ENCODE assay signal across 1 cellular context in the genomic region with DNA sequence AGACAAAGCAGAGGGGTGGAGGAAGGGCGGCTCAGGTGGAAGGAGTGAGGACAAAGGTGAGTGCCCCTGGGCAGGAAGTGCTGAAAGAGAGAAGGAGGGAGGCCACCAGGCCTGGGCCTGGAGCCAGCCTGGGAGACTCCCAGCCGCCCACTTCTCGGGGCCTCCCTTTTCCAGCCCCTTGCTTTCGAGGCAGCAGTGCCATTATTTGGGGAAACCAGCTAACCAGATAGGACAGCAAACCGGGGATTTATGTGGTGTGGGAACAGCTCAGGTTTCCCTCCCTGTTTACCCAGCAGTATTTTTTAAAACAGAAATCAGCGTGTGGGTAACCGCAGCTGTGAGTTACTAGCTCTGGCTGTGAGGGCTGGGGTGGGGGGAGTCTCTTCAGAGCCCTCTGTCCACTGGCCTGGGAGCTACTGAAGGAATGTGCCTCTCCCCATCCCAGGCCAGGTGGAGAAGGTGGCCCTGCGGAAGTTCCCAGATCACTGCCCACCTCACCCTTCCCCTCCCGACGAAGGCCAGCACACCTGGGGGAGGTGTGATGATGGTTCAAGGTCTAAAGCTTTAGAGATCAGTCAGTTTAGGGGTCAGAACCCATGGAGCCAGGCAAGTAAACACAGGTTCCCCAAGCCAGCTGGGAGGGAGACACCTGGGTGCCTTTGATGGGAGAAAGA.
TF ChIP-seq lines count a peak whose summit lies in the region.

No MANE protein-coding gene starts in this region.

TF ChIP-seq in HEK293, 187 proteins besides CTCF, POLR2A, EP300 and RAD21 (continued from another document and continues in another):
- no peak for TF ChIP-seq ZNF768 (tag by site-specific recombination; IDR thresholded peaks at IDR 0.05)
- no peak for TF ChIP-seq ZFP3 (tag by site-specific recombination; IDR thresholded peaks at IDR 0.05; ENCODE audit: low read depth)
- no peak for TF ChIP-seq ZNF23 (tag by site-specific recombination; IDR thresholded peaks at IDR 0.05; ENCODE audit: borderline replicate concordance)
- TF ChIP-seq, protein P1, sequence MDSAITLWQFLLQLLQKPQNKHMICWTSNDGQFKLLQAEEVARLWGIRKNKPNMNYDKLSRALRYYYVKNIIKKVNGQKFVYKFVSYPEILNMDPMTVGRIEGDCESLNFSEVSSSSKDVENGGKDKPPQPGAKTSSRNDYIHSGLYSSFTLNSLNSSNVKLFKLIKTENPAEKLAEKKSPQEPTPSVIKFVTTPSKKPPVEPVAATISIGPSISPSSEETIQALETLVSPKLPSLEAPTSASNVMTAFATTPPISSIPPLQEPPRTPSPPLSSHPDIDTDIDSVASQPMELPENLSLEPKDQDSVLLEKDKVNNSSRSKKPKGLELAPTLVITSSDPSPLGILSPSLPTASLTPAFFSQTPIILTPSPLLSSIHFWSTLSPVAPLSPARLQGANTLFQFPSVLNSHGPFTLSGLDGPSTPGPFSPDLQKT (IDR thresholded peaks at IDR 0.05; ENCODE audit: borderline replicate concordance, low read depth, low read length), result no peak
- TF ChIP-seq, protein P2, sequence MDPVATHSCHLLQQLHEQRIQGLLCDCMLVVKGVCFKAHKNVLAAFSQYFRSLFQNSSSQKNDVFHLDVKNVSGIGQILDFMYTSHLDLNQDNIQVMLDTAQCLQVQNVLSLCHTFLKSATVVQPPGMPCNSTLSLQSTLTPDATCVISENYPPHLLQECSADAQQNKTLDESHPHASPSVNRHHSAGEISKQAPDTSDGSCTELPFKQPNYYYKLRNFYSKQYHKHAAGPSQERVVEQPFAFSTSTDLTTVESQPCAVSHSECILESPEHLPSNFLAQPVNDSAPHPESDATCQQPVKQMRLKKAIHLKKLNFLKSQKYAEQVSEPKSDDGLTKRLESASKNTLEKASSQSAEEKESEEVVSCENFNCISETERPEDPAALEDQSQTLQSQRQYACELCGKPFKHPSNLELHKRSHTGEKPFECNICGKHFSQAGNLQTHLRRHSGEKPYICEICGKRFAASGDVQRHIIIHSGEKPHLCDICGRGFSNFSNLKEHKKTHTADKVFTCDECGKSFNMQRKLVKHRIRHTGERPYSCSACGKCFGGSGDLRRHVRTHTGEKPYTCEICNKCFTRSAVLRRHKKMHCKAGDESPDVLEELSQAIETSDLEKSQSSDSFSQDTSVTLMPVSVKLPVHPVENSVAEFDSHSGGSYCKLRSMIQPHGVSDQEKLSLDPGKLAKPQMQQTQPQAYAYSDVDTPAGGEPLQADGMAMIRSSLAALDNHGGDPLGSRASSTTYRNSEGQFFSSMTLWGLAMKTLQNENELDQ (tag by site-specific recombination; IDR thresholded peaks at IDR 0.05; ENCODE audit: low read depth), result no peak
- TF ChIP-seq ZSCAN23 (tag by site-specific recombination; IDR thresholded peaks at IDR 0.05), result peak; percentile 82; the same call in 1 of the 2 replicates
- TF ChIP-seq ZNF174 (tag by site-specific recombination; IDR thresholded peaks at IDR 0.05), result no peak
- no peak for TF ChIP-seq TRIM28 (IDR thresholded peaks at IDR 0.05; ENCODE audit: borderline replicate concordance, low read length)
- TF ChIP-seq ZNF473 (tag by site-specific recombination; IDR thresholded peaks at IDR 0.05), result no peak
- TF ChIP-seq, protein P3, sequence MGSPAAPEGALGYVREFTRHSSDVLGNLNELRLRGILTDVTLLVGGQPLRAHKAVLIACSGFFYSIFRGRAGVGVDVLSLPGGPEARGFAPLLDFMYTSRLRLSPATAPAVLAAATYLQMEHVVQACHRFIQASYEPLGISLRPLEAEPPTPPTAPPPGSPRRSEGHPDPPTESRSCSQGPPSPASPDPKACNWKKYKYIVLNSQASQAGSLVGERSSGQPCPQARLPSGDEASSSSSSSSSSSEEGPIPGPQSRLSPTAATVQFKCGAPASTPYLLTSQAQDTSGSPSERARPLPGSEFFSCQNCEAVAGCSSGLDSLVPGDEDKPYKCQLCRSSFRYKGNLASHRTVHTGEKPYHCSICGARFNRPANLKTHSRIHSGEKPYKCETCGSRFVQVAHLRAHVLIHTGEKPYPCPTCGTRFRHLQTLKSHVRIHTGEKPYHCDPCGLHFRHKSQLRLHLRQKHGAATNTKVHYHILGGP (tag by site-specific recombination; IDR thresholded peaks at IDR 0.05), result peak; percentile 98
- no peak for TF ChIP-seq ZNF785 (tag by site-specific recombination; IDR thresholded peaks at IDR 0.05)
- TF ChIP-seq, protein P4, sequence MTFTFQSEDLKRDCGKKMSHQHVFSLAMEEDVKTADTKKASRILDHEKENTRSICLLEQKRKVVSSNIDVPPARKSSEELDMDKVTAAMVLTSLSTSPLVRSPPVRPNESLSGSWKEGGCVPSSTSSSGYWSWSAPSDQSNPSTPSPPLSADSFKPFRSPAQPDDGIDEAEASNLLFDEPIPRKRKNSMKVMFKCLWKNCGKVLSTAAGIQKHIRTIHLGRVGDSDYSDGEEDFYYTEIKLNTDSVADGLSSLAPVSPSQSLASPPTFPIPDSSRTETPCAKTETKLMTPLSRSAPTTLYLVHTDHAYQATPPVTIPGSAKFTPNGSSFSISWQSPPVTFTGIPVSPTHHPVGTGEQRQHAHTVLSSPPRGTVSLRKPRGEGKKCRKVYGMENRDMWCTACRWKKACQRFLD (tag by site-specific recombination; IDR thresholded peaks at IDR 0.05), result no peak
- peak; percentile 80 for TF ChIP-seq ZNF600 (tag by site-specific recombination; IDR thresholded peaks at IDR 0.05)
- TF ChIP-seq ZNF571 (tag by site-specific recombination; IDR thresholded peaks at IDR 0.05), result no peak
- TF ChIP-seq ZNF341 (tag by site-specific recombination; IDR thresholded peaks at IDR 0.05; ENCODE audit: low read depth), result peak; percentile 98
- peak; percentile 92; the same call in 1 of the 2 replicates for TF ChIP-seq GLI2 (tag by site-specific recombination; IDR thresholded peaks at IDR 0.05; ENCODE audit: borderline replicate concordance, low read depth)
- TF ChIP-seq, protein P5, sequence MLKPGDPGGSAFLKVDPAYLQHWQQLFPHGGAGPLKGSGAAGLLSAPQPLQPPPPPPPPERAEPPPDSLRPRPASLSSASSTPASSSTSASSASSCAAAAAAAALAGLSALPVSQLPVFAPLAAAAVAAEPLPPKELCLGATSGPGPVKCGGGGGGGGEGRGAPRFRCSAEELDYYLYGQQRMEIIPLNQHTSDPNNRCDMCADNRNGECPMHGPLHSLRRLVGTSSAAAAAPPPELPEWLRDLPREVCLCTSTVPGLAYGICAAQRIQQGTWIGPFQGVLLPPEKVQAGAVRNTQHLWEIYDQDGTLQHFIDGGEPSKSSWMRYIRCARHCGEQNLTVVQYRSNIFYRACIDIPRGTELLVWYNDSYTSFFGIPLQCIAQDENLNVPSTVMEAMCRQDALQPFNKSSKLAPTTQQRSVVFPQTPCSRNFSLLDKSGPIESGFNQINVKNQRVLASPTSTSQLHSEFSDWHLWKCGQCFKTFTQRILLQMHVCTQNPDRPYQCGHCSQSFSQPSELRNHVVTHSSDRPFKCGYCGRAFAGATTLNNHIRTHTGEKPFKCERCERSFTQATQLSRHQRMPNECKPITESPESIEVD (tag by site-specific recombination; IDR thresholded peaks at IDR 0.05), result peak; percentile 96
- TF ChIP-seq, protein P6, sequence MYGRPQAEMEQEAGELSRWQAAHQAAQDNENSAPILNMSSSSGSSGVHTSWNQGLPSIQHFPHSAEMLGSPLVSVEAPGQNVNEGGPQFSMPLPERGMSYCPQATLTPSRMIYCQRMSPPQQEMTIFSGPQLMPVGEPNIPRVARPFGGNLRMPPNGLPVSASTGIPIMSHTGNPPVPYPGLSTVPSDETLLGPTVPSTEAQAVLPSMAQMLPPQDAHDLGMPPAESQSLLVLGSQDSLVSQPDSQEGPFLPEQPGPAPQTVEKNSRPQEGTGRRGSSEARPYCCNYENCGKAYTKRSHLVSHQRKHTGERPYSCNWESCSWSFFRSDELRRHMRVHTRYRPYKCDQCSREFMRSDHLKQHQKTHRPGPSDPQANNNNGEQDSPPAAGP (tag by site-specific recombination; IDR thresholded peaks at IDR 0.05), result peak; percentile 100
- no peak for TF ChIP-seq ZNF202 (tag by site-specific recombination; IDR thresholded peaks at IDR 0.05; ENCODE audit: borderline replicate concordance)
- no peak for TF ChIP-seq ZNF837 (tag by site-specific recombination; IDR thresholded peaks at IDR 0.05)
- TF ChIP-seq ZNF121 (tag by site-specific recombination; IDR thresholded peaks at IDR 0.05), result no peak
- no peak for TF ChIP-seq ZNF654 (tag by site-specific recombination; IDR thresholded peaks at IDR 0.05; ENCODE audit: low read depth)
- no peak for TF ChIP-seq ZNF248 (tag by site-specific recombination; IDR thresholded peaks at IDR 0.05)
- no peak for TF ChIP-seq ZNF112 (tag by site-specific recombination; IDR thresholded peaks at IDR 0.05)
- TF ChIP-seq, protein P7, sequence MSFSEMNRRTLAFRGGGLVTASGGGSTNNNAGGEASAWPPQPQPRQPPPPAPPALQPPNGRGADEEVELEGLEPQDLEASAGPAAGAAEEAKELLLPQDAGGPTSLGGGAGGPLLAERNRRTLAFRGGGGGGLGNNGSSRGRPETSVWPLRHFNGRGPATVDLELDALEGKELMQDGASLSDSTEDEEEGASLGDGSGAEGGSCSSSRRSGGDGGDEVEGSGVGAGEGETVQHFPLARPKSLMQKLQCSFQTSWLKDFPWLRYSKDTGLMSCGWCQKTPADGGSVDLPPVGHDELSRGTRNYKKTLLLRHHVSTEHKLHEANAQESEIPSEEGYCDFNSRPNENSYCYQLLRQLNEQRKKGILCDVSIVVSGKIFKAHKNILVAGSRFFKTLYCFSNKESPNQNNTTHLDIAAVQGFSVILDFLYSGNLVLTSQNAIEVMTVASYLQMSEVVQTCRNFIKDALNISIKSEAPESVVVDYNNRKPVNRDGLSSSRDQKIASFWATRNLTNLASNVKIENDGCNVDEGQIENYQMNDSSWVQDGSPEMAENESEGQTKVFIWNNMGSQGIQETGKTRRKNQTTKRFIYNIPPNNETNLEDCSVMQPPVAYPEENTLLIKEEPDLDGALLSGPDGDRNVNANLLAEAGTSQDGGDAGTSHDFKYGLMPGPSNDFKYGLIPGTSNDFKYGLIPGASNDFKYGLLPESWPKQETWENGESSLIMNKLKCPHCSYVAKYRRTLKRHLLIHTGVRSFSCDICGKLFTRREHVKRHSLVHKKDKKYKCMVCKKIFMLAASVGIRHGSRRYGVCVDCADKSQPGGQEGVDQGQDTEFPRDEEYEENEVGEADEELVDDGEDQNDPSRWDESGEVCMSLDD (tag by site-specific recombination; IDR thresholded peaks at IDR 0.05), result no peak
- TF ChIP-seq ZNF404 (tag by site-specific recombination; IDR thresholded peaks at IDR 0.05), result no peak
- TF ChIP-seq ZNF366 (tag by site-specific recombination; conservative IDR thresholded peaks at IDR 0.05), result peak; percentile 70
- TF ChIP-seq ZNF544 (tag by site-specific recombination; IDR thresholded peaks at IDR 0.05), result no peak
- no peak for TF ChIP-seq ZNF302 (tag by site-specific recombination; IDR thresholded peaks at IDR 0.05; ENCODE audit: low read depth)
- TF ChIP-seq ZNF133 (tag by site-specific recombination; IDR thresholded peaks at IDR 0.05), result no peak
- no peak for TF ChIP-seq ZNF792 (tag by site-specific recombination; IDR thresholded peaks at IDR 0.05)
- no peak for TF ChIP-seq ZNF707 (tag by site-specific recombination; IDR thresholded peaks at IDR 0.05)
- TF ChIP-seq ZNF426 (tag by site-specific recombination; IDR thresholded peaks at IDR 0.05), result no peak
- no peak for TF ChIP-seq ZNF221 (tag by site-specific recombination; IDR thresholded peaks at IDR 0.05; ENCODE audit: borderline replicate concordance)
- no peak for TF ChIP-seq ZNF624 (tag by site-specific recombination; IDR thresholded peaks at IDR 0.05)
- TF ChIP-seq ZNF157 (tag by site-specific recombination; IDR thresholded peaks at IDR 0.05), result no peak
- TF ChIP-seq, protein P8, sequence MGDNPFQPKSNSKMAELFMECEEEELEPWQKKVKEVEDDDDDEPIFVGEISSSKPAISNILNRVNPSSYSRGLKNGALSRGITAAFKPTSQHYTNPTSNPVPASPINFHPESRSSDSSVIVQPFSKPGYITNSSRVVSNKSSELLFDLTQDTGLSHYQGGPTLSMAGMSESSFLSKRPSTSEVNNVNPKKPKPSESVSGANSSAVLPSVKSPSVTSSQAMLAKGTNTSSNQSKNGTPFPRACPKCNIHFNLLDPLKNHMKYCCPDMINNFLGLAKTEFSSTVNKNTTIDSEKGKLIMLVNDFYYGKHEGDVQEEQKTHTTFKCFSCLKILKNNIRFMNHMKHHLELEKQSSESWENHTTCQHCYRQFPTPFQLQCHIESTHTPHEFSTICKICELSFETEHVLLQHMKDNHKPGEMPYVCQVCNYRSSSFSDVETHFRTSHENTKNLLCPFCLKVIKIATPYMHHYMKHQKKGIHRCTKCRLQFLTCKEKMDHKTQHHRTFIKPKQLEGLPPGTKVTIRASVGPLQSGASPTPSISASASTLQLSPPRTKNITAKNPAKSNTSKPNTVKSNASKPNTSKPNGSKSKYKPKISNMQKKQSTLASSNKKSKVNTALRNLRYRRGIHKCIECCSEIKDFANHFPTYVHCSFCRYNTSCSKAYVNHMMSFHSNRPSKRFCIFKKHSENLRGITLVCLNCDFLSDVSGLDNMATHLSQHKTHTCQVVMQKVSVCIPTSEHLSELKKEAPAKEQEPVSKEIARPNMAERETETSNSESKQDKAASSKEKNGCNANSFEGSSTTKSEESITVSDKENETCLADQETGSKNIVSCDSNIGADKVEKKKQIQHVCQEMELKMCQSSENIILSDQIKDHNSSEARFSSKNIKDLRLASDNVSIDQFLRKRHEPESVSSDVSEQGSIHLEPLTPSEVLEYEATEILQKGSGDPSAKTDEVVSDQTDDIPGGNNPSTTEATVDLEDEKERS (tag by site-specific recombination; IDR thresholded peaks at IDR 0.05), result no peak
- TF ChIP-seq ZNF48 (tag by site-specific recombination; IDR thresholded peaks at IDR 0.05), result no peak
- peak; percentile 87 for TF ChIP-seq BCL11B (tag by site-specific recombination; IDR thresholded peaks at IDR 0.05; ENCODE audit: low read depth)
- no peak for TF ChIP-seq ZNF16 (tag by site-specific recombination; IDR thresholded peaks at IDR 0.05; ENCODE audit: low read depth)
- peak; percentile 98 for TF ChIP-seq GLIS1 (tag by site-specific recombination; IDR thresholded peaks at IDR 0.05)
- peak; percentile 98 for TF ChIP-seq ZSCAN30 (tag by site-specific recombination; IDR thresholded peaks at IDR 0.05)
- TF ChIP-seq ZNF2 (tag by site-specific recombination; IDR thresholded peaks at IDR 0.05), result peak; percentile 79; the same call in 1 of the 2 replicates
- TF ChIP-seq, protein P9, sequence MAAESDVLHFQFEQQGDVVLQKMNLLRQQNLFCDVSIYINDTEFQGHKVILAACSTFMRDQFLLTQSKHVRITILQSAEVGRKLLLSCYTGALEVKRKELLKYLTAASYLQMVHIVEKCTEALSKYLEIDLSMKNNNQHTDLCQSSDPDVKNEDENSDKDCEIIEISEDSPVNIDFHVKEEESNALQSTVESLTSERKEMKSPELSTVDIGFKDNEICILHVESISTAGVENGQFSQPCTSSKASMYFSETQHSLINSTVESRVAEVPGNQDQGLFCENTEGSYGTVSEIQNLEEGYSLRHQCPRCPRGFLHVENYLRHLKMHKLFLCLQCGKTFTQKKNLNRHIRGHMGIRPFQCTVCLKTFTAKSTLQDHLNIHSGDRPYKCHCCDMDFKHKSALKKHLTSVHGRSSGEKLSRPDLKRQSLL (tag by site-specific recombination; IDR thresholded peaks at IDR 0.05), result peak; percentile 34; the same call in 1 of the 2 replicates
- no peak for TF ChIP-seq ZNF335 (tag by site-specific recombination; conservative IDR thresholded peaks at IDR 0.05)
- TF ChIP-seq ZNF416 (tag by site-specific recombination; IDR thresholded peaks at IDR 0.05), result no peak
- TF ChIP-seq ZNF791 (tag by site-specific recombination; IDR thresholded peaks at IDR 0.05), result no peak
- peak; percentile 98 for TF ChIP-seq IKZF3 (tag by site-specific recombination; IDR thresholded peaks at IDR 0.05)
- TF ChIP-seq ZNF777 (tag by site-specific recombination; IDR thresholded peaks at IDR 0.05; ENCODE audit: borderline replicate concordance), result no peak
- 0 out of 2 replicates have a peak, but pooled peaks have one; percentile 36 for TF ChIP-seq ZBTB20 (tag by site-specific recombination; IDR thresholded peaks at IDR 0.05)
- TF ChIP-seq ZNF10 (tag by site-specific recombination; IDR thresholded peaks at IDR 0.05), result peak; percentile 61; the same call in 1 of the 2 replicates
